ENCODE assay signal across 19 cellular contexts in the genomic region with DNA sequence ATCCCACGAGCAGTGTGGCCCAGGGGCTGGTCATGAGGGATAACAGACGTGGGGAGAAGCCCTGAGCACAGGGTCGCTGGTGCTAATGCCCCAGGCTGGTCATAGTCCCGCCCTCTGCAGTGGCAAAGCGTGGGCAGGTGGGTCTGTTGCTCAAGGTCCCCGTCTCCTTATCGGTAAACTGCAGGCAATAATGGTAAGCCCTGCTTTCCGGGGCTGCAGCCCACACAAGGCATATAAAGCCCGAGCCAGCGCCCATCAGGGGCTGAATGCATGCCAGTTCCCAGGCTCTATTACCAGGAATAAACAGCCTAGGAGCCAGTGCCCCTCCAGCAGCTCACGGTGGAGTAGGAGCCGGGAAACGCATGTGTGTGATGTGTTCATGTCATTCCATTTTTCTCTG.
"Had no signal": no experiment of that assay in that cellular context is flagged by ENCODE, and none has a peak within 500 bp of the region (broad histone marks: within the 10 kb centered on the region; RNA-seq: fewer than 3 reads in every experiment).

No MANE protein-coding gene starts in this region.

- H3K27me3 Mint-ChIP-seq: activated naive CD8-positive, alpha-beta T cell; natural killer cell treated with Interleukin-12 subunit alpha and Interleukin-12 subunit beta and Interleukin-15 and Interleukin-18, amount 100 ng/mL, for 72 hours; stimulated activated memory B cell treated with anti-CD40 and anti-IgM and Interleukin-4, amounts not matched to agents 10 μg/mL and 1 μg/mL and 100 μg/mL, for 72 hours had no signal

- H3K4me3 ChIP-seq: colonic mucosa, esophagus squamous epithelium, psoas muscle, thyroid gland, vagina had no signal

- H3K27ac ChIP-seq: colonic mucosa, esophagus squamous epithelium, psoas muscle, thyroid gland, vagina had no signal

- H3K9me3 ChIP-seq: colonic mucosa, esophagus squamous epithelium, psoas muscle, thyroid gland, vagina had no signal

- H3K9me3 Mint-ChIP-seq: natural killer cell treated with Interleukin-12 subunit alpha and Interleukin-12 subunit beta and Interleukin-15 and Interleukin-18, amount 100 ng/mL, for 72 hours; stimulated activated memory B cell treated with anti-CD40 and anti-IgM and Interleukin-4, amounts not matched to agents 10 μg/mL and 1 μg/mL and 100 μg/mL, for 72 hours had no signal

- H3K27me3 ChIP-seq: colonic mucosa, esophagus squamous epithelium, thyroid gland, vagina had no signal

- H3K4me3 Mint-ChIP-seq: activated naive CD8-positive, alpha-beta T cell; natural killer cell treated with Interleukin-12 subunit alpha and Interleukin-12 subunit beta and Interleukin-15 and Interleukin-18, amount 100 ng/mL, for 72 hours; stimulated activated memory B cell treated with anti-CD40 and anti-IgM and Interleukin-4, amounts not matched to agents 10 μg/mL and 1 μg/mL and 100 μg/mL, for 72 hours had no signal

- H3K27ac Mint-ChIP-seq: activated naive CD8-positive, alpha-beta T cell; natural killer cell treated with Interleukin-12 subunit alpha and Interleukin-12 subunit beta and Interleukin-15 and Interleukin-18, amount 100 ng/mL, for 72 hours; stimulated activated memory B cell treated with anti-CD40 and anti-IgM and Interleukin-4, amounts not matched to agents 10 μg/mL and 1 μg/mL and 100 μg/mL, for 72 hours had no signal

- DNase-seq: activated CD4-positive, alpha-beta T cell treated with anti-CD3 and anti-CD28 coated beads, Interleukin-2, amount 50 U/mL, for 1 hour; activated CD8-positive, alpha-beta memory T cell treated with anti-CD3 and anti-CD28 coated beads for 24 hours; amniotic stem cell; caudate nucleus; colonic mucosa; esophagus squamous epithelium; hypothalamus; kidney glomerular epithelial cell; mesendoderm; nucleus accumbens; stimulated activated CD4-positive, alpha-beta T cell treated with anti-CD3 and anti-CD28 coated beads, Interleukin-2, amount 100 ng/mL, for 48 hours; T-helper 2 cell; thyroid gland had no signal

- ATAC-seq: activated CD4-positive, CD25-positive, alpha-beta regulatory T cell treated with anti-CD3 and anti-CD28 coated beads, Interleukin-2, amount 50 U/mL, for 24 hours; natural killer cell treated with Interleukin-12 subunit alpha and Interleukin-12 subunit beta and Interleukin-15 and Interleukin-18, amount 100 ng/mL, for 72 hours; psoas muscle; stimulated activated memory B cell treated with anti-CD40 and anti-IgM and Interleukin-4, amounts not matched to agents 10 μg/mL and 1 μg/mL and 100 μg/mL, for 72 hours had no signal

- H3K4me1 ChIP-seq: colonic mucosa, esophagus squamous epithelium, psoas muscle, thyroid gland, vagina had no signal

- H3K4me1 Mint-ChIP-seq: stimulated activated memory B cell treated with anti-CD40 and anti-IgM and Interleukin-4, amounts not matched to agents 10 μg/mL and 1 μg/mL and 100 μg/mL, for 72 hours had no signal

- H3K36me3 Mint-ChIP-seq: activated naive CD8-positive, alpha-beta T cell; natural killer cell treated with Interleukin-12 subunit alpha and Interleukin-12 subunit beta and Interleukin-15 and Interleukin-18, amount 100 ng/mL, for 72 hours had no signal

- H3K36me3 ChIP-seq: colonic mucosa, esophagus squamous epithelium, thyroid gland, vagina had no signal
